ENCODE assay signal across 21 cellular contexts in the genomic region with DNA sequence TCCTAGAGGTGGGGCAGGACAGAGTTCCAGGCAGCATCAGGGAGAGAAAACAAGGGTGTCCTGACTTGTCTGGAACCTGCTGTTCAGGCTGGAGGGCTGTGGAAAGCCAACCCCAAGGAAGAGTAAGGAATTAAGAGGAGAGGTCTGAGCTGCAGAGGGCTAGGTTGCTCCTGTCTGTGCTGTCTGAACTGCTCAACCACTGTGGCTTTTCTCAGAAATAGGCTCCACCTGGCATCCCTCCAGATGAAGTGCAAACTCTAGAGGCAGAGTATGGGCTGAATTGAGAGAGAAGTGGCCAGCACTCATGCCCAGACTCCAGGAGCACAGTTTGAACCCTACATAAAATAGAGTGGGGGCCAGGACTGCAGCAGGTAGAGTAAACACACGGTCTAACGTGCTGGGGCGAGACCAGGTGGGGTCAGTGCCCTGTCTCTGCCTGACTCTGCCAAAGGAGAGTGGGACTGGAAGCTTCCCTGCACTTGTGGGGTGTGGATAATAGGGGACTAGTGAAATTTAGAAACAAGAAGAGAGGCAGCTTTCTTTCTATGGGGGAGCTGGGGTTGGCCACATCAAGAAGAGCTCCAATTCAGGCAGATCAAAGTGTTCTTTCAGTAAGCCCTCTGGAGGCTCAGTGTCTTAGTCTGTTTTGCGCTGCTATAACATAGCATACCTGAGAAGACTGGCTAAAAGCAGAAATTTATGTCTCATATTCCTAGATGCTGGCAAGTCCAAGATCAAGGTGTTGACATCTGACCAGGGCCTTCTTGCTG. TPM values are rescaled to one million over a fixed set of nuclear protein-coding genes. Genes with fewer than 3 reads are reported as not detected.
"Had no signal": no experiment of that assay in that cellular context is flagged by ENCODE, and none has a peak within 500 bp of the region (broad histone marks: within the 10 kb centered on the region; RNA-seq: fewer than 3 reads in every experiment).

No MANE protein-coding gene starts in this region.

- H3K4me1 Mint-ChIP-seq: WTC11 had no signal

- H3K36me3 Mint-ChIP-seq: activated naive CD4-positive, alpha-beta T cell treated with anti-CD3 and anti-CD28 coated beads, Interleukin-2, amount 50 U/mL, for 24 hours; naive B cell; WTC11 had no signal

- H3K4me3 Mint-ChIP-seq: activated naive CD4-positive, alpha-beta T cell treated with anti-CD3 and anti-CD28 coated beads, Interleukin-2, amount 50 U/mL, for 24 hours; activated T-cell treated with anti-CD3 and anti-CD28 coated beads, Interleukin-2, amount 50 U/mL, for 4 hours; naive B cell; WTC11 had no signal

- ATAC-seq: activated T-cell treated with anti-CD3 and anti-CD28 coated beads, Interleukin-2, amount 50 U/mL, for 4 hours; body of pancreas; gastroesophageal sphincter; heart right ventricle; left colon; pancreas; upper lobe of right lung; WTC11 had no signal

- H3K9me3 Mint-ChIP-seq: activated naive CD4-positive, alpha-beta T cell treated with anti-CD3 and anti-CD28 coated beads, Interleukin-2, amount 50 U/mL, for 24 hours; activated T-cell treated with anti-CD3 and anti-CD28 coated beads, Interleukin-2, amount 50 U/mL, for 4 hours; naive B cell; WTC11 had no signal

- H3K27ac Mint-ChIP-seq: activated naive CD4-positive, alpha-beta T cell treated with anti-CD3 and anti-CD28 coated beads, Interleukin-2, amount 50 U/mL, for 24 hours; naive B cell; WTC11 had no signal

- DNase-seq: activated CD4-positive, alpha-beta T cell treated with anti-CD3 and anti-CD28 coated beads for 48 hours; activated effector memory CD4-positive, alpha-beta T cell treated with Interleukin-2 at 50 U/mL for 16 hours; activated T-cell treated with anti-CD3 and anti-CD28 coated beads, Interleukin-2, amount 50 U/mL, for 4 hours; amygdala; body of pancreas; caudate nucleus; colonic mucosa; heart right ventricle; left colon; mammary epithelial cell; naive B cell; pancreas; sigmoid colon; spleen; stomach; testis; upper lobe of right lung had no signal

RNA-seq across cellular contexts. Expression of a gene that starts 28.0 kb away (rescaled TPM):
- total RNA-seq: mononuclear cell had no signal
